ENCODE assay signal across 1 cellular context in the genomic region with DNA sequence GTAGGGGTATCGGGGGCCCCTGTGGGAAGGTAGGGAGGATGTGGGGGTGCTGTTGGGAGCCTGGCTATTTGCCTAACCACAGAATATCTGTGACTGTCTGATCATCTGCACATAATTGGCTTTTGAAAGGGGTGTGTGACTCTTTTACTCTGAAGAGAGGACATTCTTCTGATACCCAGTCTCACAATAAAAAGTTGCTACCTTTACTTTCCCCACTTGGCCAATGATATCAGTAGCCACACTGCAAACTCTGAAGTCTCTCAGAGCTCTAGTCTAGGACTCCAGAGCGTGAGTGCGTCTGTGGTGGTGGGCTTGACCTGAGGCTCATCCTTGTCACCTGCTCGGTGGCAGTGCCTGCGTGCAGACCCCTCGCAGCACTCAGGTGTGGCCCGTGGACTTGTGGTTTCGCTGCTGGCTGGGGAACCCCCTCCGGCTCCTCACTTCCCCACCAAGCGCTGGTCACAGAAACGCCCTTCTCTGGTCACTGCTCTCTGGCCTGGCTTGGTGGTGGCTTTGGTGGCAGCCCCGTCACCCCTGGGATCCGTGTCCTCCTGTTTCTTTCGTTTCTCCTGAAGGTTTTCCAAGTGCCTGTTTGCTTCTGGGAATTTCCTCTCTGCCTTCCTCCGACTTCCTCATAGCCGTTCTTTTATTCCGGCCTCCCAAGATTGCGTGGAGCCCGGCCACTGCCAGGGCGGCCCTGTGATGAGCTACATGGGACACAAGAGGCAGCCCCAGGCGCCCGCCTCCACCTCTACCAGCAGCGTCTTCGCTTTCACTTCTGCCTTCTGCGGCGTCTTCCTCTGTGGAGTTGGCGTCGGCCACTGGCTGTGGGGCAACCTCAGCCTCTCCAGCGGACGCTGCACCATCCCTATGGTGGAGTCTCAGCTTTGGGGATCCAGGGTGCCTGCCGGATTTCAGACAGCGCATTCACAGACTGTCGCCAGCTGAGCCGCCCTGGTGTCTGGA.
TF ChIP-seq lines count a peak whose summit lies in the region.

No MANE protein-coding gene starts in this region.

TF ChIP-seq in GM12878, 131 proteins besides CTCF, POLR2A, EP300 and RAD21 (continued from another document and continues in another):
- TF ChIP-seq, protein P1, sequence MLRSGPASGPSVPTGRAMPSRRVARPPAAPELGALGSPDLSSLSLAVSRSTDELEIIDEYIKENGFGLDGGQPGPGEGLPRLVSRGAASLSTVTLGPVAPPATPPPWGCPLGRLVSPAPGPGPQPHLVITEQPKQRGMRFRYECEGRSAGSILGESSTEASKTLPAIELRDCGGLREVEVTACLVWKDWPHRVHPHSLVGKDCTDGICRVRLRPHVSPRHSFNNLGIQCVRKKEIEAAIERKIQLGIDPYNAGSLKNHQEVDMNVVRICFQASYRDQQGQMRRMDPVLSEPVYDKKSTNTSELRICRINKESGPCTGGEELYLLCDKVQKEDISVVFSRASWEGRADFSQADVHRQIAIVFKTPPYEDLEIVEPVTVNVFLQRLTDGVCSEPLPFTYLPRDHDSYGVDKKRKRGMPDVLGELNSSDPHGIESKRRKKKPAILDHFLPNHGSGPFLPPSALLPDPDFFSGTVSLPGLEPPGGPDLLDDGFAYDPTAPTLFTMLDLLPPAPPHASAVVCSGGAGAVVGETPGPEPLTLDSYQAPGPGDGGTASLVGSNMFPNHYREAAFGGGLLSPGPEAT (IDR thresholded peaks at IDR 0.05; ENCODE audit: low read depth), result peak; percentile 75
- TF ChIP-seq, protein P2, sequence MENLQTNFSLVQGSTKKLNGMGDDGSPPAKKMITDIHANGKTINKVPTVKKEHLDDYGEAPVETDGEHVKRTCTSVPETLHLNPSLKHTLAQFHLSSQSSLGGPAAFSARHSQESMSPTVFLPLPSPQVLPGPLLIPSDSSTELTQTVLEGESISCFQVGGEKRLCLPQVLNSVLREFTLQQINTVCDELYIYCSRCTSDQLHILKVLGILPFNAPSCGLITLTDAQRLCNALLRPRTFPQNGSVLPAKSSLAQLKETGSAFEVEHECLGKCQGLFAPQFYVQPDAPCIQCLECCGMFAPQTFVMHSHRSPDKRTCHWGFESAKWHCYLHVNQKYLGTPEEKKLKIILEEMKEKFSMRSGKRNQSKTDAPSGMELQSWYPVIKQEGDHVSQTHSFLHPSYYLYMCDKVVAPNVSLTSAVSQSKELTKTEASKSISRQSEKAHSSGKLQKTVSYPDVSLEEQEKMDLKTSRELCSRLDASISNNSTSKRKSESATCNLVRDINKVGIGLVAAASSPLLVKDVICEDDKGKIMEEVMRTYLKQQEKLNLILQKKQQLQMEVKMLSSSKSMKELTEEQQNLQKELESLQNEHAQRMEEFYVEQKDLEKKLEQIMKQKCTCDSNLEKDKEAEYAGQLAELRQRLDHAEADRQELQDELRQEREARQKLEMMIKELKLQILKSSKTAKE (IDR thresholded peaks at IDR 0.05; ENCODE audit: low read depth, poor library complexity, severe bottlenecking), result peak; percentile 11
- TF ChIP-seq SUZ12 (IDR thresholded peaks at IDR 0.05; ENCODE audit: unreplicated experiment) (no peak), RFX5 (IDR thresholded peaks at IDR 0.05; ENCODE audit: low read depth, low read length) (no peak), YBX1 (IDR thresholded peaks at IDR 0.05) (no peak), CREB1 (IDR thresholded peaks at IDR 0.05; ENCODE audit: low read depth) (no peak), MEF2A (IDR thresholded peaks at IDR 0.05; ENCODE audit: insufficient read depth, low read depth, low read length) (no peak), NBN (IDR thresholded peaks at IDR 0.05) (peak; percentile 85), RB1 (IDR thresholded peaks at IDR 0.05; ENCODE audit: borderline replicate concordance) (no peak), ZNF274 (IDR thresholded peaks at IDR 0.05; ENCODE audit: insufficient read depth, insufficient read length) (no peak), FOS (IDR thresholded peaks at IDR 0.05; ENCODE audit: borderline replicate concordance, extremely low read depth, insufficient read length) (no peak), SRF (IDR thresholded peaks at IDR 0.05; ENCODE audit: low read depth in 2 of 2, low read length in 2 of 2) (no peak), EZH2 (IDR thresholded peaks at IDR 0.05; ENCODE audit: borderline replicate concordance, control insufficient read depth, low read depth, low read length) (no peak), IRF4 (IDR thresholded peaks at IDR 0.05; ENCODE audit: low read depth, low read length) (no peak; the same call in 1 of the 2 replicates), SMC3 (IDR thresholded peaks at IDR 0.05; ENCODE audit: borderline replicate concordance, low read length) (no peak), RBBP5 (conservative IDR thresholded peaks at IDR 0.05) (no peak), ZNF24 (IDR thresholded peaks at IDR 0.05) (no peak), TBL1XR1 (IDR thresholded peaks at IDR 0.05; ENCODE audit: low read depth, low read length) (no peak), HCFC1 (IDR thresholded peaks at IDR 0.05; ENCODE audit: low read length) (0 out of 2 replicates have a peak, but pooled peaks have one; percentile 25), YY1 (IDR thresholded peaks at IDR 0.05; ENCODE audit: low read depth, low read length) (no peak; the same call in 1 of the 2 replicates), SPI1 (IDR thresholded peaks at IDR 0.05; ENCODE audit: borderline replicate concordance, insufficient read depth, low read depth, low read length) (peak; percentile 91), RELA (IDR thresholded peaks at IDR 0.05; ENCODE audit: borderline replicate concordance, partially characterized antibody) (no peak), MXI1 (IDR thresholded peaks at IDR 0.05; ENCODE audit: low read depth, low read length) (0 out of 2 replicates have a peak, but pooled peaks have one; percentile 30), KDM1A (IDR thresholded peaks at IDR 0.05; ENCODE audit: borderline replicate concordance) (no peak), ATF7 (IDR thresholded peaks at IDR 0.05; ENCODE audit: low read depth) (no peak)
- TF ChIP-seq, protein P3, sequence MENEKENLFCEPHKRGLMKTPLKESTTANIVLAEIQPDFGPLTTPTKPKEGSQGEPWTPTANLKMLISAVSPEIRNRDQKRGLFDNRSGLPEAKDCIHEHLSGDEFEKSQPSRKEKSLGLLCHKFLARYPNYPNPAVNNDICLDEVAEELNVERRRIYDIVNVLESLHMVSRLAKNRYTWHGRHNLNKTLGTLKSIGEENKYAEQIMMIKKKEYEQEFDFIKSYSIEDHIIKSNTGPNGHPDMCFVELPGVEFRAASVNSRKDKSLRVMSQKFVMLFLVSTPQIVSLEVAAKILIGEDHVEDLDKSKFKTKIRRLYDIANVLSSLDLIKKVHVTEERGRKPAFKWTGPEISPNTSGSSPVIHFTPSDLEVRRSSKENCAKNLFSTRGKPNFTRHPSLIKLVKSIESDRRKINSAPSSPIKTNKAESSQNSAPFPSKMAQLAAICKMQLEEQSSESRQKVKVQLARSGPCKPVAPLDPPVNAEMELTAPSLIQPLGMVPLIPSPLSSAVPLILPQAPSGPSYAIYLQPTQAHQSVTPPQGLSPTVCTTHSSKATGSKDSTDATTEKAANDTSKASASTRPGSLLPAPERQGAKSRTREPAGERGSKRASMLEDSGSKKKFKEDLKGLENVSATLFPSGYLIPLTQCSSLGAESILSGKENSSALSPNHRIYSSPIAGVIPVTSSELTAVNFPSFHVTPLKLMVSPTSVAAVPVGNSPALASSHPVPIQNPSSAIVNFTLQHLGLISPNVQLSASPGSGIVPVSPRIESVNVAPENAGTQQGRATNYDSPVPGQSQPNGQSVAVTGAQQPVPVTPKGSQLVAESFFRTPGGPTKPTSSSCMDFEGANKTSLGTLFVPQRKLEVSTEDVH (IDR thresholded peaks at IDR 0.05; ENCODE audit: low read depth, partially characterized antibody), result no peak
- TF ChIP-seq, protein P4, sequence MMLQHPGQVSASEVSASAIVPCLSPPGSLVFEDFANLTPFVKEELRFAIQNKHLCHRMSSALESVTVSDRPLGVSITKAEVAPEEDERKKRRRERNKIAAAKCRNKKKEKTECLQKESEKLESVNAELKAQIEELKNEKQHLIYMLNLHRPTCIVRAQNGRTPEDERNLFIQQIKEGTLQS (IDR thresholded peaks at IDR 0.05; ENCODE audit: borderline replicate concordance, extremely low read depth, low read depth, low read length), result no peak
- TF ChIP-seq, protein P5, sequence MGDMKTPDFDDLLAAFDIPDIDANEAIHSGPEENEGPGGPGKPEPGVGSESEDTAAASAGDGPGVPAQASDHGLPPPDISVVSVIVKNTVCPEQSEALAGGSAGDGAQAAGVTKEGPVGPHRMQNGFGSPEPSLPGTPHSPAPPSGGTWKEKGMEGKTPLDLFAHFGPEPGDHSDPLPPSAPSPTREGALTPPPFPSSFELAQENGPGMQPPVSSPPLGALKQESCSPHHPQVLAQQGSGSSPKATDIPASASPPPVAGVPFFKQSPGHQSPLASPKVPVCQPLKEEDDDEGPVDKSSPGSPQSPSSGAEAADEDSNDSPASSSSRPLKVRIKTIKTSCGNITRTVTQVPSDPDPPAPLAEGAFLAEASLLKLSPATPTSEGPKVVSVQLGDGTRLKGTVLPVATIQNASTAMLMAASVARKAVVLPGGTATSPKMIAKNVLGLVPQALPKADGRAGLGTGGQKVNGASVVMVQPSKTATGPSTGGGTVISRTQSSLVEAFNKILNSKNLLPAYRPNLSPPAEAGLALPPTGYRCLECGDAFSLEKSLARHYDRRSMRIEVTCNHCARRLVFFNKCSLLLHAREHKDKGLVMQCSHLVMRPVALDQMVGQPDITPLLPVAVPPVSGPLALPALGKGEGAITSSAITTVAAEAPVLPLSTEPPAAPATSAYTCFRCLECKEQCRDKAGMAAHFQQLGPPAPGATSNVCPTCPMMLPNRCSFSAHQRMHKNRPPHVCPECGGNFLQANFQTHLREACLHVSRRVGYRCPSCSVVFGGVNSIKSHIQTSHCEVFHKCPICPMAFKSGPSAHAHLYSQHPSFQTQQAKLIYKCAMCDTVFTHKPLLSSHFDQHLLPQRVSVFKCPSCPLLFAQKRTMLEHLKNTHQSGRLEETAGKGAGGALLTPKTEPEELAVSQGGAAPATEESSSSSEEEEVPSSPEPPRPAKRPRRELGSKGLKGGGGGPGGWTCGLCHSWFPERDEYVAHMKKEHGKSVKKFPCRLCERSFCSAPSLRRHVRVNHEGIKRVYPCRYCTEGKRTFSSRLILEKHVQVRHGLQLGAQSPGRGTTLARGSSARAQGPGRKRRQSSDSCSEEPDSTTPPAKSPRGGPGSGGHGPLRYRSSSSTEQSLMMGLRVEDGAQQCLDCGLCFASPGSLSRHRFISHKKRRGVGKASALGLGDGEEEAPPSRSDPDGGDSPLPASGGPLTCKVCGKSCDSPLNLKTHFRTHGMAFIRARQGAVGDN (IDR thresholded peaks at IDR 0.05), result no peak
- TF ChIP-seq, protein P6, sequence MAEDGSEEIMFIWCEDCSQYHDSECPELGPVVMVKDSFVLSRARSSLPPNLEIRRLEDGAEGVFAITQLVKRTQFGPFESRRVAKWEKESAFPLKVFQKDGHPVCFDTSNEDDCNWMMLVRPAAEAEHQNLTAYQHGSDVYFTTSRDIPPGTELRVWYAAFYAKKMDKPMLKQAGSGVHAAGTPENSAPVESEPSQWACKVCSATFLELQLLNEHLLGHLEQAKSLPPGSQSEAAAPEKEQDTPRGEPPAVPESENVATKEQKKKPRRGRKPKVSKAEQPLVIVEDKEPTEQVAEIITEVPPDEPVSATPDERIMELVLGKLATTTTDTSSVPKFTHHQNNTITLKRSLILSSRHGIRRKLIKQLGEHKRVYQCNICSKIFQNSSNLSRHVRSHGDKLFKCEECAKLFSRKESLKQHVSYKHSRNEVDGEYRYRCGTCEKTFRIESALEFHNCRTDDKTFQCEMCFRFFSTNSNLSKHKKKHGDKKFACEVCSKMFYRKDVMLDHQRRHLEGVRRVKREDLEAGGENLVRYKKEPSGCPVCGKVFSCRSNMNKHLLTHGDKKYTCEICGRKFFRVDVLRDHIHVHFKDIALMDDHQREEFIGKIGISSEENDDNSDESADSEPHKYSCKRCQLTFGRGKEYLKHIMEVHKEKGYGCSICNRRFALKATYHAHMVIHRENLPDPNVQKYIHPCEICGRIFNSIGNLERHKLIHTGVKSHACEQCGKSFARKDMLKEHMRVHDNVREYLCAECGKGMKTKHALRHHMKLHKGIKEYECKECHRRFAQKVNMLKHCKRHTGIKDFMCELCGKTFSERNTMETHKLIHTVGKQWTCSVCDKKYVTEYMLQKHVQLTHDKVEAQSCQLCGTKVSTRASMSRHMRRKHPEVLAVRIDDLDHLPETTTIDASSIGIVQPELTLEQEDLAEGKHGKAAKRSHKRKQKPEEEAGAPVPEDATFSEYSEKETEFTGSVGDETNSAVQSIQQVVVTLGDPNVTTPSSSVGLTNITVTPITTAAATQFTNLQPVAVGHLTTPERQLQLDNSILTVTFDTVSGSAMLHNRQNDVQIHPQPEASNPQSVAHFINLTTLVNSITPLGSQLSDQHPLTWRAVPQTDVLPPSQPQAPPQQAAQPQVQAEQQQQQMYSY (CRISPR knock-in tag; IDR thresholded peaks at IDR 0.05), result no peak
- TF ChIP-seq, protein P7, sequence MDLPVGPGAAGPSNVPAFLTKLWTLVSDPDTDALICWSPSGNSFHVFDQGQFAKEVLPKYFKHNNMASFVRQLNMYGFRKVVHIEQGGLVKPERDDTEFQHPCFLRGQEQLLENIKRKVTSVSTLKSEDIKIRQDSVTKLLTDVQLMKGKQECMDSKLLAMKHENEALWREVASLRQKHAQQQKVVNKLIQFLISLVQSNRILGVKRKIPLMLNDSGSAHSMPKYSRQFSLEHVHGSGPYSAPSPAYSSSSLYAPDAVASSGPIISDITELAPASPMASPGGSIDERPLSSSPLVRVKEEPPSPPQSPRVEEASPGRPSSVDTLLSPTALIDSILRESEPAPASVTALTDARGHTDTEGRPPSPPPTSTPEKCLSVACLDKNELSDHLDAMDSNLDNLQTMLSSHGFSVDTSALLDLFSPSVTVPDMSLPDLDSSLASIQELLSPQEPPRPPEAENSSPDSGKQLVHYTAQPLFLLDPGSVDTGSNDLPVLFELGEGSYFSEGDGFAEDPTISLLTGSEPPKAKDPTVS (IDR thresholded peaks at IDR 0.05; ENCODE audit: low read depth, low read length), result no peak
- TF ChIP-seq, protein P8, sequence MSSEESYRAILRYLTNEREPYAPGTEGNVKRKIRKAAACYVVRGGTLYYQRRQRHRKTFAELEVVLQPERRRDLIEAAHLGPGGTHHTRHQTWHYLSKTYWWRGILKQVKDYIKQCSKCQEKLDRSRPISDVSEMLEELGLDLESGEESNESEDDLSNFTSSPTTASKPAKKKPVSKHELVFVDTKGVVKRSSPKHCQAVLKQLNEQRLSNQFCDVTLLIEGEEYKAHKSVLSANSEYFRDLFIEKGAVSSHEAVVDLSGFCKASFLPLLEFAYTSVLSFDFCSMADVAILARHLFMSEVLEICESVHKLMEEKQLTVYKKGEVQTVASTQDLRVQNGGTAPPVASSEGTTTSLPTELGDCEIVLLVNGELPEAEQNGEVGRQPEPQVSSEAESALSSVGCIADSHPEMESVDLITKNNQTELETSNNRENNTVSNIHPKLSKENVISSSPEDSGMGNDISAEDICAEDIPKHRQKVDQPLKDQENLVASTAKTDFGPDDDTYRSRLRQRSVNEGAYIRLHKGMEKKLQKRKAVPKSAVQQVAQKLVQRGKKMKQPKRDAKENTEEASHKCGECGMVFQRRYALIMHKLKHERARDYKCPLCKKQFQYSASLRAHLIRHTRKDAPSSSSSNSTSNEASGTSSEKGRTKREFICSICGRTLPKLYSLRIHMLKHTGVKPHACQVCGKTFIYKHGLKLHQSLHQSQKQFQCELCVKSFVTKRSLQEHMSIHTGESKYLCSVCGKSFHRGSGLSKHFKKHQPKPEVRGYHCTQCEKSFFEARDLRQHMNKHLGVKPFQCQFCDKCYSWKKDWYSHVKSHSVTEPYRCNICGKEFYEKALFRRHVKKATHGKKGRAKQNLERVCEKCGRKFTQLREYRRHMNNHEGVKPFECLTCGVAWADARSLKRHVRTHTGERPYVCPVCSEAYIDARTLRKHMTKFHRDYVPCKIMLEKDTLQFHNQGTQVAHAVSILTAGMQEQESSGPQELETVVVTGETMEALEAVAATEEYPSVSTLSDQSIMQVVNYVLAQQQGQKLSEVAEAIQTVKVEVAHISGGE (CRISPR knock-in tag; IDR thresholded peaks at IDR 0.05), result no peak
